Comparison of ENCODE assay signal across 1 cellular context in genomic region chr15:33125883-33126535, GRCh38.
TF ChIP-seq lines count a peak whose summit lies in the region.

No MANE protein-coding gene starts in this region.

TF ChIP-seq in WTC11, 78 proteins besides CTCF, POLR2A, EP300 and RAD21 (continued from another document):
- TF ChIP-seq ARID4B (CRISPR knock-in tag; IDR thresholded peaks at IDR 0.05; ENCODE audit: borderline replicate concordance) (no peak), NR3C1 (CRISPR knock-in tag; conservative IDR thresholded peaks at IDR 0.05; ENCODE audit: low read depth) (no peak), SOX15 (CRISPR knock-in tag; IDR thresholded peaks at IDR 0.05) (no peak), NFATC4 (CRISPR knock-in tag; IDR thresholded peaks at IDR 0.05) (no peak), USF1 (CRISPR knock-in tag; IDR thresholded peaks at IDR 0.05) (no peak), CBFB (CRISPR knock-in tag; IDR thresholded peaks at IDR 0.05; ENCODE audit: low read depth) (no peak)
